ENCODE assay signal across 26 cellular contexts in the genomic region with DNA sequence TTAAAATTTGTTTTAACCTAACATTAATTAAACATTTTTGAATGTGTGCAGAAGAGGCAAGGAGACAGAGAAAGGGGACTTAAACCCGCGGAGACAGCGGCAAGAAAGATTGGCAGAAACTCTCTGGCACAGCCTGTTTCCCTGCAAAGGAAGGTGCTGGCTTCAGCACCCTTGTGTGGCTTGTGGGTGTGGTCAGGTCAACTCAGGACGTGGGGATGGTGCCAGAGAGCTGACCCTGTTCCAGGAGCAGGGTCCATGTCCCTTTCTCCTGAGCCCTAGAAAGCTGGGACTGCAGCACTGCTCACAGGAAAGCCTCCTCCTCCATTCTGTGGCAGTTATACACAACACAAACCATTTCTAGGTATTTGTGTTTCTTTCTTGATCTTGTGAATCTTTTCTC.
DNase-seq lines count a peak whose midpoint lies in the region; ATAC-seq and TF ChIP-seq lines count a peak whose summit lies in the region.
"Had no signal": no experiment of that assay in that cellular context is flagged by ENCODE, and none has a peak within 500 bp of the region (broad histone marks: within the 10 kb centered on the region; RNA-seq: fewer than 3 reads in every experiment).

No MANE protein-coding gene starts in this region.

- H3K4me3 ChIP-seq in right atrium auricular region: no peak overlapping the region
- H3K4me3 ChIP-seq in CD8-positive, alpha-beta T cell (ENCODE audit: low read depth, low read length): no peak overlapping the region
- H3K4me3 ChIP-seq: thoracic aorta, vagina had no signal

- ATAC-seq in left ventricle myocardium superior (no peak), GM21737 (IDR thresholded peaks at IDR 0.05; ENCODE audit: unreplicated experiment) (no peak)
- ATAC-seq in CD8-positive, alpha-beta T cell: no peak
- ATAC-seq: activated CD8-positive, alpha-beta memory T cell treated with anti-CD3 and anti-CD28 coated beads, Interleukin-2, amount 10 ng/mL, durations not matched to agents 7 days and 5 days; activated naive CD8-positive, alpha-beta T cell treated with anti-CD3 and anti-CD28 coated beads, Interleukin-2, amount 50 U/mL, for 24 hours; activated T-cell treated with anti-CD3 and anti-CD28 coated beads, Interleukin-2, amount 50 U/mL, for 4 hours; HCT116; naive thymus-derived CD8-positive, alpha-beta T cell had no signal

- DNase-seq in left ventricle myocardium superior (peak; percentile 27), right atrium auricular region (ENCODE audit: low spot score) (no peak), RPMI7951 (ENCODE audit: low read depth) (peak; percentile 15), iPS-NIHi7 (ENCODE audit: extremely low spot score) (peak; percentile 28), COLO829 (ENCODE audit: low spot score) (no peak)
- DNase-seq in stimulated activated naive CD4-positive, alpha-beta T cell treated with Interleukin-2 at 50 U/mL for 16 hours (lab: John Stamatoyannopoulos, UW): no peak
- no peak for DNase-seq in CD8-positive, alpha-beta T cell
- DNase-seq: activated CD4-positive, alpha-beta T cell treated with anti-CD3 and anti-CD28 coated beads, Interleukin-2, amount 50 U/mL, for 4 hours; activated CD8-positive, alpha-beta memory T cell treated with anti-CD3 and anti-CD28 coated beads, Interleukin-2, amount 10 ng/mL, durations not matched to agents 7 days and 5 days; activated naive CD8-positive, alpha-beta T cell treated with anti-CD3 and anti-CD28 coated beads, Interleukin-2, amount 50 U/mL, for 24 hours; activated T-cell treated with anti-CD3 and anti-CD28 coated beads, Interleukin-2, amount 50 U/mL, for 4 hours; cortex of kidney; GDM1; islet precursor cell; midbrain; naive thymus-derived CD8-positive, alpha-beta T cell; NCI-H1048; NCI-H1694; stimulated activated CD4-positive, alpha-beta T cell treated with anti-CD3 and anti-CD28 coated beads, Interleukin-1b, Interleukin-23, amount 100 ng/mL, for 48 hours had no signal

- no peaks in the 10 kb centered on the region for H3K36me3 Mint-ChIP-seq in CD8-positive, alpha-beta T cell
- H3K36me3 Mint-ChIP-seq: activated CD8-positive, alpha-beta memory T cell treated with anti-CD3 and anti-CD28 coated beads, Interleukin-2, amount 10 ng/mL, durations not matched to agents 7 days and 5 days; IgD-negative memory B cell; naive thymus-derived CD8-positive, alpha-beta T cell had no signal

- no peaks in the 10 kb centered on the region for H3K9me3 ChIP-seq in right atrium auricular region
- H3K9me3 ChIP-seq in CD8-positive, alpha-beta T cell (ENCODE audit: low read length): no peaks in the 10 kb centered on the region
- H3K9me3 ChIP-seq: thoracic aorta, vagina had no signal

- H3K4me1 ChIP-seq in right atrium auricular region: no peaks in the 10 kb centered on the region
- H3K4me1 ChIP-seq in CD8-positive, alpha-beta T cell (ENCODE audit: insufficient read depth, low read length): no peaks in the 10 kb centered on the region
- H3K4me1 ChIP-seq: vagina had no signal

- H3K9me3 Mint-ChIP-seq in CD8-positive, alpha-beta T cell: peaks cover 3% of the 10 kb centered on the region
- H3K9me3 Mint-ChIP-seq: activated naive CD8-positive, alpha-beta T cell treated with anti-CD3 and anti-CD28 coated beads, Interleukin-2, amount 50 U/mL, for 24 hours; stimulated activated naive CD8-positive, alpha-beta T cell treated with anti-CD3 and anti-CD28 coated beads, Interleukin-15, Interleukin-2, amounts not matched to agents 100 ng/mL and 50 ng/mL, for 24 hours had no signal

- no peak overlapping the region for H3K27ac Mint-ChIP-seq in CD8-positive, alpha-beta T cell
- H3K27ac Mint-ChIP-seq: activated CD8-positive, alpha-beta memory T cell treated with anti-CD3 and anti-CD28 coated beads, Interleukin-2, amount 10 ng/mL, durations not matched to agents 7 days and 5 days; activated naive CD8-positive, alpha-beta T cell treated with anti-CD3 and anti-CD28 coated beads, Interleukin-2, amount 50 U/mL, for 24 hours; IgD-negative memory B cell; stimulated activated naive CD8-positive, alpha-beta T cell treated with anti-CD3 and anti-CD28 coated beads, Interleukin-15, Interleukin-2, amounts not matched to agents 100 ng/mL and 50 ng/mL, for 24 hours had no signal

- POLR2A ChIA-PET in CD8-positive, alpha-beta T cell (lab: Charles Lee): no interaction called here

- H3K27ac ChIP-seq in right atrium auricular region: no peak overlapping the region
- no peak overlapping the region for H3K27ac ChIP-seq in CD8-positive, alpha-beta T cell (ENCODE audit: low read depth, low read length)
- H3K27ac ChIP-seq: RWPE1, thoracic aorta, vagina had no signal

- H3K4me3 Mint-ChIP-seq in CD8-positive, alpha-beta T cell: no peak overlapping the region
- H3K4me3 Mint-ChIP-seq: activated CD8-positive, alpha-beta memory T cell treated with anti-CD3 and anti-CD28 coated beads, Interleukin-2, amount 10 ng/mL, durations not matched to agents 7 days and 5 days; activated naive CD8-positive, alpha-beta T cell treated with anti-CD3 and anti-CD28 coated beads, Interleukin-2, amount 50 U/mL, for 24 hours; activated T-cell treated with anti-CD3 and anti-CD28 coated beads, Interleukin-2, amount 50 U/mL, for 4 hours; IgD-negative memory B cell; naive thymus-derived CD8-positive, alpha-beta T cell; stimulated activated naive CD8-positive, alpha-beta T cell treated with anti-CD3 and anti-CD28 coated beads, Interleukin-15, Interleukin-2, amounts not matched to agents 100 ng/mL and 50 ng/mL, for 24 hours had no signal

- intact Hi-C loops in left ventricle myocardium superior (cut with micrococcal nuclease): no loop called here
- intact Hi-C loops in CD8-positive, alpha-beta T cell (cut with DNase I, micrococcal nuclease): no loop called here

- no peaks in the 10 kb centered on the region for H3K27me3 ChIP-seq in right atrium auricular region
- no peaks in the 10 kb centered on the region for H3K27me3 ChIP-seq in CD8-positive, alpha-beta T cell (ENCODE audit: insufficient read depth, low read length)
- H3K27me3 ChIP-seq: vagina had no signal

- TF ChIP-seq CTCF in right atrium auricular region (IDR thresholded peaks at IDR 0.05): no peak
- TF ChIP-seq CTCF in CD8-positive, alpha-beta T cell (IDR thresholded peaks at IDR 0.05): no peak

- H3K4me1 Mint-ChIP-seq in CD8-positive, alpha-beta T cell (ENCODE audit: low read depth): no peaks in the 10 kb centered on the region
- H3K4me1 Mint-ChIP-seq: activated CD8-positive, alpha-beta memory T cell treated with anti-CD3 and anti-CD28 coated beads, Interleukin-2, amount 10 ng/mL, durations not matched to agents 7 days and 5 days; activated naive CD8-positive, alpha-beta T cell treated with anti-CD3 and anti-CD28 coated beads, Interleukin-2, amount 50 U/mL, for 24 hours; IgD-negative memory B cell; naive thymus-derived CD8-positive, alpha-beta T cell had no signal

- H3K36me3 ChIP-seq in right atrium auricular region: no peaks in the 10 kb centered on the region
- no peaks in the 10 kb centered on the region for H3K36me3 ChIP-seq in CD8-positive, alpha-beta T cell (ENCODE audit: insufficient read depth, low read length)
- H3K36me3 ChIP-seq: thoracic aorta, vagina had no signal

- CTCF ChIA-PET in CD8-positive, alpha-beta T cell (lab: Charles Lee): no interaction called here

- H3K27me3 Mint-ChIP-seq in CD8-positive, alpha-beta T cell (ENCODE audit: low read depth): no peaks in the 10 kb centered on the region
- H3K27me3 Mint-ChIP-seq: activated CD8-positive, alpha-beta memory T cell treated with anti-CD3 and anti-CD28 coated beads, Interleukin-2, amount 10 ng/mL, durations not matched to agents 7 days and 5 days; activated naive CD8-positive, alpha-beta T cell treated with anti-CD3 and anti-CD28 coated beads, Interleukin-2, amount 50 U/mL, for 24 hours; IgD-negative memory B cell; stimulated activated naive CD8-positive, alpha-beta T cell treated with anti-CD3 and anti-CD28 coated beads, Interleukin-15, Interleukin-2, amounts not matched to agents 100 ng/mL and 50 ng/mL, for 24 hours had no signal

Comparison
In these comparisons a context has a peak if more than half of its experiments do, and no peak if none do; other contexts are left out.
1. DNase-seq: peak in left ventricle myocardium superior (single experiment), RPMI7951 (single experiment) and iPS-NIHi7 (single experiment); none in right atrium auricular region (single experiment), COLO829 (single experiment), stimulated activated naive CD4-positive, alpha-beta T cell treated with Interleukin-2 at 50 U/mL for 16 hours (single experiment) and CD8-positive, alpha-beta T cell (0 of 7).